ENCODE assay signal across 20 cellular contexts in the genomic region with DNA sequence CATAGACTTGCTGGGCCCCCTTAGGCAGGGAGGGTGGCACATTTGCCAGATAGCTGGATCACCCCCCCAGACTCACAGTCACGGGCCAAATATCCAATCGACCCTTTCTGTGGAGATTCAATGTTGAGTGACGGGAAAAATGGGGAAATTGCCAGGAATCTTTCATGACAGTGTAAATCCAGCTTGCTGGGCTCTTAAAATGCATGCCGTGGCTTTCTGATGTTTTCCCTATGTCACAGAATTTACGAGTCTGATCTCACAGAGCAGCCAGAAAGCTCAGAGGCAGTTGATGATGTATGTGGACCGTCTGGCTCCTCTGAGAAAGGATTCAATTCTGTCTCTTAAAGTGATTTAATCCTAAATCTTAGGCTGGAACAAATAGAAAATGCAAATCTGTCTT.
DNase-seq lines count a peak whose midpoint lies in the region; ATAC-seq and TF ChIP-seq lines count a peak whose summit lies in the region.
"Had no signal": no experiment of that assay in that cellular context is flagged by ENCODE, and none has a peak within 500 bp of the region (broad histone marks: within the 10 kb centered on the region; RNA-seq: fewer than 3 reads in every experiment).

No MANE protein-coding gene starts in this region.

- H3K9me3 Mint-ChIP-seq in brain: peaks cover 0 to 3% (median 0%) of the 10 kb centered on the region in 5 experiments
- no peaks in the 10 kb centered on the region for H3K9me3 Mint-ChIP-seq in activated CD8-positive, alpha-beta T cell treated with anti-CD3 and anti-CD28 coated beads for 36 hours
- H3K9me3 Mint-ChIP-seq: HFFc6 had no signal

- no peak for TF ChIP-seq RAD21 in SK-N-SH (IDR thresholded peaks at IDR 0.05; ENCODE audit: low read length)

- no peak for TF ChIP-seq CTCF in SK-N-SH (IDR thresholded peaks at IDR 0.05)
- TF ChIP-seq CTCF in brain (conservative IDR thresholded peaks at IDR 0.05): no peak
- TF ChIP-seq CTCF in hepatocyte (IDR thresholded peaks at IDR 0.05; ENCODE audit: poor library complexity): no peak
- TF ChIP-seq CTCF in activated CD8-positive, alpha-beta T cell treated with anti-CD3 and anti-CD28 coated beads for 36 hours (IDR thresholded peaks at IDR 0.05): no peak

- H4K20me1 ChIP-seq in SK-N-SH (ENCODE audit: insufficient read depth): no peaks in the 10 kb centered on the region
- no peaks in the 10 kb centered on the region for H4K20me1 ChIP-seq in hepatocyte (ENCODE audit: insufficient read depth, poor library complexity, severe bottlenecking)

- H3K4me2 ChIP-seq in SK-N-SH: no peak overlapping the region
- H3K4me2 ChIP-seq in hepatocyte: no peak overlapping the region
- H3K4me2 ChIP-seq: KMS-11 had no signal

- H3K9me3 ChIP-seq in SK-N-SH (no peaks in the 10 kb centered on the region), hepatocyte (ENCODE audit: low read depth) (no peaks in the 10 kb centered on the region)

- ATAC-seq in SK-N-SH treated with all-trans-retinoic acid at 6 μM for 48 hours: no peak
- no peak for ATAC-seq in GM21717 (IDR thresholded peaks at IDR 0.05; ENCODE audit: unreplicated experiment)
- ATAC-seq in HG02571 (IDR thresholded peaks at IDR 0.05; ENCODE audit: unreplicated experiment): no peak
- no peak for ATAC-seq in activated CD8-positive, alpha-beta T cell treated with anti-CD3 and anti-CD28 coated beads for 36 hours
- ATAC-seq: GM12878, Right ventricle myocardium inferior had no signal

- CTCF ChIA-PET in SK-N-SH (lab: Yijun Ruan, JAX): interaction anchor here (1.5 to 2.0 kb wide), 2 partner anchors 10 to 111 kb away, joined by 3 to 5 read pairs; no protein-coding TSS in a partner anchor
- CTCF ChIA-PET in activated CD8-positive, alpha-beta T cell treated with anti-CD3 and anti-CD28 coated beads for 36 hours (lab: Charles Lee): no interaction called here

- H3K9ac ChIP-seq in SK-N-SH: no peak overlapping the region
- H3K9ac ChIP-seq: KMS-11 had no signal

- intact Hi-C loops in activated CD8-positive, alpha-beta T cell treated with anti-CD3 and anti-CD28 coated beads for 36 hours (cut with micrococcal nuclease): no loop called here

- no peak for TF ChIP-seq EP300 in SK-N-SH (IDR thresholded peaks at IDR 0.05; ENCODE audit: borderline replicate concordance in 1 of 2, low read depth in 1 of 2, low read length in 1 of 2)

- 3% methylated on average over 6 of the region's 6 CpGs for WGBS in SK-N-SH (ENCODE audit: low lambda C conversion rate)
- WGBS in hepatocyte (ENCODE audit: low lambda C conversion rate, missing lambda C conversion rate): 47% methylated on average over 6 of the region's 6 CpGs

- H3F3A ChIP-seq in SK-N-SH (replicated peaks; ENCODE audit: insufficient read depth): no peaks in the 10 kb centered on the region

- H3K9me2 ChIP-seq in SK-N-SH (no peaks in the 10 kb centered on the region), hepatocyte (replicated peaks; ENCODE audit: insufficient read depth) (no peaks in the 10 kb centered on the region)

- peaks cover 30% of the 10 kb centered on the region for H3K4me1 Mint-ChIP-seq in brain
- H3K4me1 Mint-ChIP-seq in activated CD8-positive, alpha-beta T cell treated with anti-CD3 and anti-CD28 coated beads for 36 hours (ENCODE audit: low read depth): no peaks in the 10 kb centered on the region
- H3K4me1 Mint-ChIP-seq: B cell had no signal

- POLR2A ChIA-PET in SK-N-SH (lab: Yijun Ruan, JAX): no interaction called here
- POLR2A ChIA-PET in activated CD8-positive, alpha-beta T cell treated with anti-CD3 and anti-CD28 coated beads for 36 hours (lab: Charles Lee): interaction anchor here (1.0 kb wide), 1 partner anchor 43 kb away, joined by 3 read pairs; no protein-coding TSS in a partner anchor

- H3K36me3 ChIP-seq in SK-N-SH (replicated peaks in 1 of 2; ENCODE audit: control insufficient read depth in 1 of 2, insufficient read depth in 2 of 2, low read length in 1 of 2) (no peaks in the 10 kb centered on the region), hepatocyte (replicated peaks; ENCODE audit: insufficient read depth, low read depth) (no peaks in the 10 kb centered on the region)

- H3K27ac ChIP-seq in SK-N-SH (ENCODE audit: low read depth in 2 of 2, low read length in 1 of 2) (no peak overlapping the region), hepatocyte (peak overlapping the region; percentile 72)
- H3K27ac ChIP-seq: HL-60, KMS-11 had no signal

- no peaks in the 10 kb centered on the region for H3K79me2 ChIP-seq in SK-N-SH (ENCODE audit: insufficient read depth)
- H3K79me2 ChIP-seq in hepatocyte: no peaks in the 10 kb centered on the region

- H3K4me1 ChIP-seq in SK-N-SH (ENCODE audit: control insufficient read depth in 1 of 2, insufficient read depth in 2 of 2, low read depth in 1 of 2, low read length in 1 of 2) (no peaks in the 10 kb centered on the region; a peak in 1 of 4 replicates), hepatocyte (ENCODE audit: insufficient read depth) (peaks cover 9% of the 10 kb centered on the region)

- H3K27me3 ChIP-seq in SK-N-SH (ENCODE audit: insufficient read depth): peaks cover 7% of the 10 kb centered on the region; the same call in 1 of the 2 replicates
- H3K27me3 ChIP-seq in hepatocyte: peaks cover 8% of the 10 kb centered on the region

- DNase-seq in SK-N-SH: no peak
- peak; percentile 47 for DNase-seq in hepatocyte (ENCODE audit: low spot score)
- DNase-seq in activated CD8-positive, alpha-beta T cell treated with anti-CD3 and anti-CD28 coated beads for 36 hours: no peak
- no peak for DNase-seq in cerebellar nuclear complex (lab: John Stamatoyannopoulos, UW)
- DNase-seq: 8988T, DMS153, GF-D8, HFFc6, NCI-H1417, NCI-H1930, NCI-H2171 had no signal

- peak overlapping the region in 3 of 5 experiments; percentile 13 to 75 (median 39) for H3K27ac Mint-ChIP-seq in brain
- H3K27ac Mint-ChIP-seq in activated CD8-positive, alpha-beta T cell treated with anti-CD3 and anti-CD28 coated beads for 36 hours: no peak overlapping the region
- H3K27ac Mint-ChIP-seq: B cell, HFFc6 had no signal

- peak overlapping the region in 1 of 5 experiments; percentile 28 for H3K4me3 Mint-ChIP-seq in brain
- H3K4me3 Mint-ChIP-seq in activated CD8-positive, alpha-beta T cell treated with anti-CD3 and anti-CD28 coated beads for 36 hours: no peak overlapping the region
- H3K4me3 Mint-ChIP-seq: B cell, HFFc6 had no signal

- H3K4me3 ChIP-seq in SK-N-SH (ENCODE audit: low read depth in 2 of 2, low read length in 1 of 2) (no peak overlapping the region), hepatocyte (no peak overlapping the region)
- H3K4me3 ChIP-seq: GM12878 had no signal

- H3K27me3 Mint-ChIP-seq in brain: peaks cover 15% of the 10 kb centered on the region
- peaks cover 14% of the 10 kb centered on the region for H3K27me3 Mint-ChIP-seq in activated CD8-positive, alpha-beta T cell treated with anti-CD3 and anti-CD28 coated beads for 36 hours

- no peaks in the 10 kb centered on the region for H3K36me3 Mint-ChIP-seq in brain
- no peaks in the 10 kb centered on the region for H3K36me3 Mint-ChIP-seq in activated CD8-positive, alpha-beta T cell treated with anti-CD3 and anti-CD28 coated beads for 36 hours (ENCODE audit: low read depth)

- no peak overlapping the region for H2AFZ ChIP-seq in SK-N-SH (ENCODE audit: low read depth)
- no peak overlapping the region for H2AFZ ChIP-seq in hepatocyte

TF ChIP-seq in SK-N-SH treated with all-trans-retinoic acid at 6 μM for 48 hours, 23 proteins besides CTCF, POLR2A, EP300 and RAD21:
- TF ChIP-seq, protein P1, sequence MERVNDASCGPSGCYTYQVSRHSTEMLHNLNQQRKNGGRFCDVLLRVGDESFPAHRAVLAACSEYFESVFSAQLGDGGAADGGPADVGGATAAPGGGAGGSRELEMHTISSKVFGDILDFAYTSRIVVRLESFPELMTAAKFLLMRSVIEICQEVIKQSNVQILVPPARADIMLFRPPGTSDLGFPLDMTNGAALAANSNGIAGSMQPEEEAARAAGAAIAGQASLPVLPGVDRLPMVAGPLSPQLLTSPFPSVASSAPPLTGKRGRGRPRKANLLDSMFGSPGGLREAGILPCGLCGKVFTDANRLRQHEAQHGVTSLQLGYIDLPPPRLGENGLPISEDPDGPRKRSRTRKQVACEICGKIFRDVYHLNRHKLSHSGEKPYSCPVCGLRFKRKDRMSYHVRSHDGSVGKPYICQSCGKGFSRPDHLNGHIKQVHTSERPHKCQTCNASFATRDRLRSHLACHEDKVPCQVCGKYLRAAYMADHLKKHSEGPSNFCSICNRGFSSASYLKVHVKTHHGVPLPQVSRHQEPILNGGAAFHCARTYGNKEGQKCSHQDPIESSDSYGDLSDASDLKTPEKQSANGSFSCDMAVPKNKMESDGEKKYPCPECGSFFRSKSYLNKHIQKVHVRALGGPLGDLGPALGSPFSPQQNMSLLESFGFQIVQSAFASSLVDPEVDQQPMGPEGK (CRISPR knock-in tag; IDR thresholded peaks at IDR 0.05; ENCODE audit: borderline replicate concordance): no peak
- TF ChIP-seq RARB (CRISPR knock-in tag; IDR thresholded peaks at IDR 0.05) (no peak), ISL1 (CRISPR knock-in tag; IDR thresholded peaks at IDR 0.05) (0 out of 2 replicates have a peak, but pooled peaks have one; percentile 21)

TF ChIP-seq in SK-N-SH, 30 proteins besides CTCF, POLR2A, EP300 and RAD21 (continues in another document):
- TF ChIP-seq NRF1 (IDR thresholded peaks at IDR 0.05; ENCODE audit: low read depth, low read length): no peak
- TF ChIP-seq, protein P2, sequence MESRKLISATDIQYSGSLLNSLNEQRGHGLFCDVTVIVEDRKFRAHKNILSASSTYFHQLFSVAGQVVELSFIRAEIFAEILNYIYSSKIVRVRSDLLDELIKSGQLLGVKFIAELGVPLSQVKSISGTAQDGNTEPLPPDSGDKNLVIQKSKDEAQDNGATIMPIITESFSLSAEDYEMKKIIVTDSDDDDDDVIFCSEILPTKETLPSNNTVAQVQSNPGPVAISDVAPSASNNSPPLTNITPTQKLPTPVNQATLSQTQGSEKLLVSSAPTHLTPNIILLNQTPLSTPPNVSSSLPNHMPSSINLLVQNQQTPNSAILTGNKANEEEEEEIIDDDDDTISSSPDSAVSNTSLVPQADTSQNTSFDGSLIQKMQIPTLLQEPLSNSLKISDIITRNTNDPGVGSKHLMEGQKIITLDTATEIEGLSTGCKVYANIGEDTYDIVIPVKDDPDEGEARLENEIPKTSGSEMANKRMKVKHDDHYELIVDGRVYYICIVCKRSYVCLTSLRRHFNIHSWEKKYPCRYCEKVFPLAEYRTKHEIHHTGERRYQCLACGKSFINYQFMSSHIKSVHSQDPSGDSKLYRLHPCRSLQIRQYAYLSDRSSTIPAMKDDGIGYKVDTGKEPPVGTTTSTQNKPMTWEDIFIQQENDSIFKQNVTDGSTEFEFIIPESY (IDR thresholded peaks at IDR 0.05; ENCODE audit: borderline replicate concordance, low read depth): no peak
- TF ChIP-seq, protein P3, sequence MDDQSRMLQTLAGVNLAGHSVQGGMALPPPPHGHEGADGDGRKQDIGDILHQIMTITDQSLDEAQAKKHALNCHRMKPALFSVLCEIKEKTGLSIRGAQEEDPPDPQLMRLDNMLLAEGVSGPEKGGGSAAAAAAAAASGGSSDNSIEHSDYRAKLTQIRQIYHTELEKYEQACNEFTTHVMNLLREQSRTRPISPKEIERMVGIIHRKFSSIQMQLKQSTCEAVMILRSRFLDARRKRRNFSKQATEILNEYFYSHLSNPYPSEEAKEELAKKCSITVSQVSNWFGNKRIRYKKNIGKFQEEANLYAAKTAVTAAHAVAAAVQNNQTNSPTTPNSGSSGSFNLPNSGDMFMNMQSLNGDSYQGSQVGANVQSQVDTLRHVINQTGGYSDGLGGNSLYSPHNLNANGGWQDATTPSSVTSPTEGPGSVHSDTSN (IDR thresholded peaks at IDR 0.05): no peak
